ENCODE assay signal across 1 cellular context in the genomic region with DNA sequence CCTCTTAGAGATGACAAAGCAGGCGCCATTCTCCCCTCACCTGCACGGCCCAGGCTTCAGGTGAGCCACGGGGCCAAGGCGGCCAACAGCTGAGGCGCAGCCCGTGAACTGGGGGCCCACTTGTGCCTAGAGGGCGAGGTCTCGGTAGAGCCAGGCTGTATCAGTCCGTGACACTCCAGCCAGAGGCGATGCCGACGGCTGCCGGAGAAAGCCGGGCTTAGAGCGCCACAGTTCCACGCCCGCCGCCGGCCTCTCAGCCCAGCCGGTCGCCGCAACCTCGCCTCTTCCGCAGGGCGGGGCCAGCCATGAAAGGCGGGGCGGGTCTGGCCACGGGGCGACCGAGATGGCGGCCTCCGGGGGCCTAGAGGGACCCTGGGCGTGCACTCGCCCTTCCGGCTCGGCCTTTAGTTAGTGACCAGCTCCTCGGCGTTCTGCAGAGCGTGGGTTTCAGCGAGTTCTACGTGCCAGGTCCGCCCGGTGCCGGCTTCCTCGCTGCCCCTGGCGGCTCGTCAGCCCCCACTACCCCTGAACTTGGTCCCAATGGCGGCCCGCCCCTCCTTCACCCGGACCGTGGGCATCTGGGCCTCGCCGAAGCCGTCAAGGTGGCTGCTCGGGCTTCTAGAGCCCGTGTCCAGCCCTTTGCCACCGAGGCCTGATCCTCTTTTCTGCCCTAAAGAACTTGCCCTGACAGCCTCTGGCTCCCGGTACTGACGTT.
TF ChIP-seq lines count a peak whose summit lies in the region.

ZNF621 (plus strand) TSS at position 390 of the 715 bp plus-strand sequence. CDS start 881 bp downstream, outside the sequence.

TF ChIP-seq in GM12878, 131 proteins besides CTCF, POLR2A, EP300 and RAD21 (continued from another document and continues in another):
- TF ChIP-seq DPF2 (IDR thresholded peaks at IDR 0.05): 0 out of 2 replicates have a peak, but pooled peaks have one; percentile 23
- TF ChIP-seq, protein P1, sequence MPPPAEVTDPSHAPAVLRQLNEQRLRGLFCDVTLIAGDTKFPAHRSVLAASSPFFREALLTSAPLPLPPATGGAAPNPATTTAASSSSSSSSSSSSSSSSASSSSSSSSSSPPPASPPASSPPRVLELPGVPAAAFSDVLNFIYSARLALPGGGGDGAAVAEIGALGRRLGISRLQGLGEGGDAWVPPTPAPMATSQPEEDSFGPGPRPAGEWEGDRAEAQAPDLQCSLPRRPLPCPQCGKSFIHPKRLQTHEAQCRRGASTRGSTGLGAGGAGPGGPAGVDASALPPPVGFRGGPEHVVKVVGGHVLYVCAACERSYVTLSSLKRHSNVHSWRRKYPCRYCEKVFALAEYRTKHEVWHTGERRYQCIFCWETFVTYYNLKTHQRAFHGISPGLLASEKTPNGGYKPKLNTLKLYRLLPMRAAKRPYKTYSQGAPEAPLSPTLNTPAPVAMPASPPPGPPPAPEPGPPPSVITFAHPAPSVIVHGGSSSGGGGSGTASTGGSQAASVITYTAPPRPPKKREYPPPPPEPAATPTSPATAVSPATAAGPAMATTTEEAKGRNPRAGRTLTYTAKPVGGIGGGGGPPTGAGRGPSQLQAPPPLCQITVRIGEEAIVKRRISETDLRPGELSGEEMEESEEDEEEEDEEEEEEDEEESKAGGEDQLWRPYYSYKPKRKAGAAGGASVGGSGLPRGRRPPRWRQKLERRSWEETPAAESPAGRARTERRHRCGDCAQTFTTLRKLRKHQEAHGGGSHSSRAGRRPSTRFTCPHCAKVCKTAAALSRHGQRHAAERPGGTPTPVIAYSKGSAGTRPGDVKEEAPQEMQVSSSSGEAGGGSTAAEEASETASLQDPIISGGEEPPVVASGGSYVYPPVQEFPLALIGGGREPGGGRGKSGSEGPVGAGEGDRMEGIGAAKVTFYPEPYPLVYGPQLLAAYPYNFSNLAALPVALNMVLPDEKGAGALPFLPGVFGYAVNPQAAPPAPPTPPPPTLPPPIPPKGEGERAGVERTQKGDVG (CRISPR knock-in tag; IDR thresholded peaks at IDR 0.05): no peak
- TF ChIP-seq NKRF (conservative IDR thresholded peaks at IDR 0.05): peak; percentile 65; the same call in 1 of the 2 replicates
- TF ChIP-seq NR2F1 (conservative IDR thresholded peaks at IDR 0.05): peak; percentile 61; the same call in 1 of the 2 replicates
- 0 out of 2 replicates have a peak, but pooled peaks have one; percentile 25 for TF ChIP-seq RCOR1 (conservative IDR thresholded peaks at IDR 0.05; ENCODE audit: low read depth, low read length)
- TF ChIP-seq IRF5 (IDR thresholded peaks at IDR 0.05; ENCODE audit: borderline replicate concordance): no peak
- TF ChIP-seq YY1 (IDR thresholded peaks at IDR 0.05; ENCODE audit: low read depth, low read length): peak; percentile 95
- peak; percentile 23 for TF ChIP-seq KLF5 (IDR thresholded peaks at IDR 0.05; ENCODE audit: partially characterized antibody)
- TF ChIP-seq STAT3 (IDR thresholded peaks at IDR 0.05; ENCODE audit: low read depth, low read length): no peak
- 0 out of 2 replicates have a peak, but pooled peaks have one; percentile 66 for TF ChIP-seq NBN (IDR thresholded peaks at IDR 0.05)
- peak; percentile 32; the same call in 1 of the 2 replicates for TF ChIP-seq BCL11A (IDR thresholded peaks at IDR 0.05; ENCODE audit: low read depth, low read length)
- peak; percentile 85 for TF ChIP-seq ELK1 (IDR thresholded peaks at IDR 0.05; ENCODE audit: low read depth, low read length)
- TF ChIP-seq ZNF24 (IDR thresholded peaks at IDR 0.05): peak; percentile 35; the same call in 1 of the 2 replicates
- peak; percentile 93 for TF ChIP-seq TAF1 (IDR thresholded peaks at IDR 0.05; ENCODE audit: borderline replicate concordance, low read depth, low read length)
- TF ChIP-seq GABPA (IDR thresholded peaks at IDR 0.05; ENCODE audit: low read depth): peak; percentile 69
- TF ChIP-seq E2F8 (IDR thresholded peaks at IDR 0.05; ENCODE audit: low read depth, partially characterized antibody): no peak
- TF ChIP-seq, protein P2, sequence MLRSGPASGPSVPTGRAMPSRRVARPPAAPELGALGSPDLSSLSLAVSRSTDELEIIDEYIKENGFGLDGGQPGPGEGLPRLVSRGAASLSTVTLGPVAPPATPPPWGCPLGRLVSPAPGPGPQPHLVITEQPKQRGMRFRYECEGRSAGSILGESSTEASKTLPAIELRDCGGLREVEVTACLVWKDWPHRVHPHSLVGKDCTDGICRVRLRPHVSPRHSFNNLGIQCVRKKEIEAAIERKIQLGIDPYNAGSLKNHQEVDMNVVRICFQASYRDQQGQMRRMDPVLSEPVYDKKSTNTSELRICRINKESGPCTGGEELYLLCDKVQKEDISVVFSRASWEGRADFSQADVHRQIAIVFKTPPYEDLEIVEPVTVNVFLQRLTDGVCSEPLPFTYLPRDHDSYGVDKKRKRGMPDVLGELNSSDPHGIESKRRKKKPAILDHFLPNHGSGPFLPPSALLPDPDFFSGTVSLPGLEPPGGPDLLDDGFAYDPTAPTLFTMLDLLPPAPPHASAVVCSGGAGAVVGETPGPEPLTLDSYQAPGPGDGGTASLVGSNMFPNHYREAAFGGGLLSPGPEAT (IDR thresholded peaks at IDR 0.05; ENCODE audit: low read depth): peak; percentile 55
- peak; percentile 36 to 62 for TF ChIP-seq BHLHE40 (IDR thresholded peaks at IDR 0.05; ENCODE audit: borderline replicate concordance in 1 of 2, low read depth in 2 of 2, low read length in 1 of 2)
- TF ChIP-seq POLR2AphosphoS2 (IDR thresholded peaks at IDR 0.05; ENCODE audit: low read depth, low read length): peak; percentile 84
- no peak for TF ChIP-seq MEF2B (IDR thresholded peaks at IDR 0.05; ENCODE audit: partially characterized antibody, poor library complexity, severe bottlenecking)
- TF ChIP-seq MYC (IDR thresholded peaks at IDR 0.05; ENCODE audit: insufficient read depth, insufficient read length, insufficient replicate concordance, low read length, severe bottlenecking): peak; percentile 77
- TF ChIP-seq SREBF1 (IDR thresholded peaks at IDR 0.05; ENCODE audit: low read length): 0 out of 2 replicates have a peak, but pooled peaks have one; percentile 32
- peak; percentile 31; the same call in 1 of the 2 replicates for TF ChIP-seq CREM (IDR thresholded peaks at IDR 0.05; ENCODE audit: low read depth)
- TF ChIP-seq ZNF384 (IDR thresholded peaks at IDR 0.05; ENCODE audit: borderline replicate concordance, low read depth, low read length): no peak
- TF ChIP-seq, protein P3, sequence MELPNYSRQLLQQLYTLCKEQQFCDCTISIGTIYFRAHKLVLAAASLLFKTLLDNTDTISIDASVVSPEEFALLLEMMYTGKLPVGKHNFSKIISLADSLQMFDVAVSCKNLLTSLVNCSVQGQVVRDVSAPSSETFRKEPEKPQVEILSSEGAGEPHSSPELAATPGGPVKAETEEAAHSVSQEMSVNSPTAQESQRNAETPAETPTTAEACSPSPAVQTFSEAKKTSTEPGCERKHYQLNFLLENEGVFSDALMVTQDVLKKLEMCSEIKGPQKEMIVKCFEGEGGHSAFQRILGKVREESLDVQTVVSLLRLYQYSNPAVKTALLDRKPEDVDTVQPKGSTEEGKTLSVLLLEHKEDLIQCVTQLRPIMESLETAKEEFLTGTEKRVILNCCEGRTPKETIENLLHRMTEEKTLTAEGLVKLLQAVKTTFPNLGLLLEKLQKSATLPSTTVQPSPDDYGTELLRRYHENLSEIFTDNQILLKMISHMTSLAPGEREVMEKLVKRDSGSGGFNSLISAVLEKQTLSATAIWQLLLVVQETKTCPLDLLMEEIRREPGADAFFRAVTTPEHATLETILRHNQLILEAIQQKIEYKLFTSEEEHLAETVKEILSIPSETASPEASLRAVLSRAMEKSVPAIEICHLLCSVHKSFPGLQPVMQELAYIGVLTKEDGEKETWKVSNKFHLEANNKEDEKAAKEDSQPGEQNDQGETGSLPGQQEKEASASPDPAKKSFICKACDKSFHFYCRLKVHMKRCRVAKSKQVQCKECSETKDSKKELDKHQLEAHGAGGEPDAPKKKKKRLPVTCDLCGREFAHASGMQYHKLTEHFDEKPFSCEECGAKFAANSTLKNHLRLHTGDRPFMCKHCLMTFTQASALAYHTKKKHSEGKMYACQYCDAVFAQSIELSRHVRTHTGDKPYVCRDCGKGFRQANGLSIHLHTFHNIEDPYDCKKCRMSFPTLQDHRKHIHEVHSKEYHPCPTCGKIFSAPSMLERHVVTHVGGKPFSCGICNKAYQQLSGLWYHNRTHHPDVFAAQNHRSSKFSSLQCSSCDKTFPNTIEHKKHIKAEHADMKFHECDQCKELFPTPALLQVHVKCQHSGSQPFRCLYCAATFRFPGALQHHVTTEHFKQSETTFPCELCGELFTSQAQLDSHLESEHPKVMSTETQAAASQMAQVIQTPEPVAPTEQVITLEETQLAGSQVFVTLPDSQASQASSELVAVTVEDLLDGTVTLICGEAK (IDR thresholded peaks at IDR 0.05; ENCODE audit: borderline replicate concordance): peak; percentile 70
- peak; percentile 70 for TF ChIP-seq CBFB (IDR thresholded peaks at IDR 0.05; ENCODE audit: low read depth)
- peak; percentile 60; the same call in 1 of the 2 replicates for TF ChIP-seq SMAD5 (IDR thresholded peaks at IDR 0.05; ENCODE audit: low read depth)
- TF ChIP-seq TCF12 (IDR thresholded peaks at IDR 0.05; ENCODE audit: low read depth, low read length): 0 out of 2 replicates have a peak, but pooled peaks have one; percentile 3
- TF ChIP-seq SPI1 (IDR thresholded peaks at IDR 0.05; ENCODE audit: borderline replicate concordance, insufficient read depth, low read depth, low read length): peak; percentile 18; the same call in 1 of the 2 replicates
- TF ChIP-seq ZZZ3 (IDR thresholded peaks at IDR 0.05; ENCODE audit: control insufficient read depth, insufficient read length, low read depth): no peak
- TF ChIP-seq GATAD2B (conservative IDR thresholded peaks at IDR 0.05; ENCODE audit: low read depth): peak; percentile 69
- TF ChIP-seq ETV6 (conservative IDR thresholded peaks at IDR 0.05 in 1 of 2, IDR thresholded peaks at IDR 0.05 in 1 of 2; ENCODE audit: borderline replicate concordance in 1 of 2, low read depth in 1 of 2): 0 out of 4 replicates have a peak, but pooled peaks of 1 of the 2 experiments have one; percentile 25
- peak; percentile 93 for TF ChIP-seq POLR2AphosphoS5 (IDR thresholded peaks at IDR 0.05; ENCODE audit: low read length)
- peak; percentile 57 for TF ChIP-seq BACH1 (IDR thresholded peaks at IDR 0.05; ENCODE audit: borderline replicate concordance)
- peak; percentile 22; the same call in 1 of the 2 replicates for TF ChIP-seq SMARCA5 (IDR thresholded peaks at IDR 0.05)
- no peak for TF ChIP-seq CHD1 (IDR thresholded peaks at IDR 0.05; ENCODE audit: low read depth, low read length)
- TF ChIP-seq HDAC6 (IDR thresholded peaks at IDR 0.05; ENCODE audit: unreplicated experiment): no peak
- TF ChIP-seq CREB1 (IDR thresholded peaks at IDR 0.05; ENCODE audit: low read depth): no peak; the same call in 1 of the 2 replicates
- TF ChIP-seq SP1 (IDR thresholded peaks at IDR 0.05; ENCODE audit: low read depth, low read length): peak; percentile 32
- peak; percentile 54; the same call in 1 of the 2 replicates for TF ChIP-seq RB1 (IDR thresholded peaks at IDR 0.05; ENCODE audit: borderline replicate concordance)
- TF ChIP-seq POU2F2 (IDR thresholded peaks at IDR 0.05; ENCODE audit: borderline replicate concordance, low read depth, low read length): 0 out of 3 replicates have a peak, but pooled peaks have one; percentile 29
